9 cellular contexts compared by ENCODE assay signal in genomic region chr12:63420206-63420644, GRCh38.
DNase-seq lines count a peak whose midpoint lies in the region; ATAC-seq, FAIRE-seq and TF ChIP-seq lines count a peak whose summit lies in the region.
"Had no signal": no experiment of that assay in that cellular context is flagged by ENCODE, and none has a peak within 500 bp of the region (broad histone marks: within the 10 kb centered on the region; RNA-seq: fewer than 3 reads in every experiment).

No MANE protein-coding gene starts in this region.

- H4K5ac ChIP-seq in IMR-90 (ENCODE audit: low read depth, low read length): no peak overlapping the region

- POLR2A ChIA-PET in IMR-90 (lab: Charles Lee; ENCODE audit: unreplicated experiment) (no interaction called here), GM12878 (lab: Charles Lee) (no interaction called here)

- H3K4me3 ChIP-seq in right cardiac atrium (ENCODE audit: low read length): no peak overlapping the region
- no peak overlapping the region for H3K4me3 ChIP-seq in IMR-90 (ENCODE audit: insufficient read depth, low read depth, low read length)
- no peak overlapping the region for H3K4me3 ChIP-seq in NT2/D1 (ENCODE audit: insufficient read length, low read depth)
- H3K4me3 ChIP-seq in GM12878: no peak overlapping the region
- H3K4me3 ChIP-seq in lower lobe of right lung: no peak overlapping the region

- SMC1A ChIA-PET in GM12878 (lab: Charles Lee; ENCODE audit: uncharacterized antibody, unreplicated experiment): interaction anchor here (1.0 to 1.3 kb wide), 8 partner anchors 8 to 402 kb away, joined by 3 to 6 read pairs (median 3); no protein-coding TSS in a partner anchor

- TF ChIP-seq POLR2A in IMR-90 (IDR thresholded peaks at IDR 0.05; ENCODE audit: low read depth, low read length): no peak
- no peak for TF ChIP-seq POLR2A in GM12878 (IDR thresholded peaks at IDR 0.05; ENCODE audit: low read depth, low read length)

- WGBS in right cardiac atrium: 34% methylated on average over 6 of the region's 6 CpGs
- 71% methylated on average over 1 of the region's 6 CpGs; no CpG with 5 or more reads in 1 of the 2 experiments for WGBS in IMR-90 (ENCODE audit: extremely low coverage in 2 of 2, insufficient read length in 1 of 2), 2 experiments
- WGBS in GM12878 (ENCODE audit: insufficient coverage, insufficient replicate concordance, low lambda C conversion rate, missing lambda C conversion rate): 15% methylated on average over 6 of the region's 6 CpGs

- TF ChIP-seq EP300 in GM12878 (IDR thresholded peaks at IDR 0.05; ENCODE audit: borderline replicate concordance in 1 of 2, control insufficient read depth in 1 of 2, low read depth in 2 of 2, low read length in 2 of 2): no peak

- H4K91ac ChIP-seq in IMR-90 (ENCODE audit: insufficient read depth, low read depth, low read length): no peak overlapping the region

- RAD21 ChIA-PET in GM12878 (lab: Charles Lee; ENCODE audit: unreplicated experiment): no interaction called here

- peak; percentile 92 for FAIRE-seq in GM12878 (lab: Jason Lieb, UNC)
- FAIRE-seq: islet of Langerhans had no signal

- no peak overlapping the region for H2BK120ac ChIP-seq in IMR-90 (ENCODE audit: low read depth, low read length)

- no peak overlapping the region for H2AK9ac ChIP-seq in IMR-90 (replicated peaks; ENCODE audit: low read depth, low read length, poor library complexity)

- H3K23ac ChIP-seq in IMR-90 (ENCODE audit: low read depth, low read length): no peak overlapping the region

- H2AFZ ChIP-seq in IMR-90 (replicated peaks; ENCODE audit: low read length, poor library complexity): peak overlapping the region; percentile 37
- H2AFZ ChIP-seq in GM12878 (ENCODE audit: control insufficient read depth, low read depth, low read length): no peak overlapping the region

- no peak overlapping the region for H3K9ac ChIP-seq in IMR-90 (ENCODE audit: low read depth, low read length)
- no peak overlapping the region for H3K9ac ChIP-seq in NT2/D1 (ENCODE audit: insufficient read length, low read depth)
- H3K9ac ChIP-seq in GM12878 (ENCODE audit: control insufficient read depth, insufficient read depth, low read length): no peak overlapping the region

- no peak overlapping the region for H3K4me2 ChIP-seq in IMR-90 (ENCODE audit: low read depth, low read length)
- H3K4me2 ChIP-seq in GM12878 (ENCODE audit: control insufficient read depth, insufficient read depth): no peak overlapping the region

- H3K27ac ChIP-seq in right cardiac atrium (ENCODE audit: low read length) (no peak overlapping the region), IMR-90 (ENCODE audit: insufficient read depth, low read length) (no peak overlapping the region), GM12878 (ENCODE audit: control insufficient read depth, insufficient read depth) (no peak overlapping the region), lower lobe of right lung (no peak overlapping the region)

- H2BK20ac ChIP-seq in IMR-90 (ENCODE audit: low read depth, low read length): no peak overlapping the region

- intact Hi-C loops in Right ventricle myocardium superior (cut with DNase I): loop anchor here (10.0 kb wide), 1 partner anchor 385 kb away; no protein-coding TSS in a partner anchor
- intact Hi-C loops in right cardiac atrium (cut with DNase I): no loop called here
- intact Hi-C loops in IMR-90 (cut with micrococcal nuclease): loop anchor here (1.0 to 2.0 kb wide), 3 partner anchors 249 to 382 kb away; partner anchors contain the start of gene DPY19L2
- intact Hi-C loops in GM12878 (cut with micrococcal nuclease; ENCODE audit: unreplicated experiment): loop anchor here (2.0 kb wide), 2 partner anchors 317 to 383 kb away; no protein-coding TSS in a partner anchor
- intact Hi-C loops in lower lobe of right lung (cut with DNase I): no loop called here

- H4K20me1 ChIP-seq in IMR-90 (ENCODE audit: insufficient read depth, low read length) (no peaks in the 10 kb centered on the region), GM12878 (ENCODE audit: control insufficient read depth, insufficient read depth) (no peaks in the 10 kb centered on the region)

- H3K27me3 ChIP-seq in right cardiac atrium (ENCODE audit: control insufficient read depth, insufficient read depth): no peaks in the 10 kb centered on the region
- no peaks in the 10 kb centered on the region; the same call in 1 of the 2 replicates for H3K27me3 ChIP-seq in IMR-90 (ENCODE audit: control insufficient read depth, insufficient read depth, low read length)
- no peaks in the 10 kb centered on the region for H3K27me3 ChIP-seq in NT2/D1 (ENCODE audit: insufficient read depth, insufficient read length)
- no peaks in the 10 kb centered on the region for H3K27me3 ChIP-seq in GM12878 (replicated peaks in 1 of 2; ENCODE audit: control insufficient read depth in 2 of 2, insufficient read depth in 2 of 2, low read length in 1 of 2)
- H3K27me3 ChIP-seq in lower lobe of right lung (ENCODE audit: low read depth): no peaks in the 10 kb centered on the region

- H3K56ac ChIP-seq in IMR-90 (ENCODE audit: extremely low read depth, insufficient read depth, low read length): no peak overlapping the region

- H3K36me3 ChIP-seq in IMR-90 (ENCODE audit: control insufficient read depth, insufficient read depth, low read length): no peaks in the 10 kb centered on the region
- no peaks in the 10 kb centered on the region for H3K36me3 ChIP-seq in NT2/D1 (ENCODE audit: insufficient read depth, insufficient read length, low read length)
- no peaks in the 10 kb centered on the region for H3K36me3 ChIP-seq in GM12878 (ENCODE audit: control insufficient read depth in 2 of 2, insufficient read depth in 2 of 2, low read length in 1 of 2)
- no peaks in the 10 kb centered on the region for H3K36me3 ChIP-seq in lower lobe of right lung

- H4K8ac ChIP-seq in IMR-90 (ENCODE audit: low read depth in 2 of 2, low read length in 2 of 2): no peak overlapping the region

- CTCF ChIA-PET in IMR-90 (lab: Yijun Ruan, JAX) (interaction anchor here (0.8 to 1.6 kb wide), 5 partner anchors 10 to 381 kb away, joined by 3 to 7 read pairs (median 4); no protein-coding TSS in a partner anchor), GM12878 (lab: Yijun Ruan, JAX) (interaction anchor here (0.6 to 3.4 kb wide), 13 partner anchors 9 to 837 kb away, joined by 3 to 31 read pairs (median 3); no protein-coding TSS in a partner anchor)

- no peaks in the 10 kb centered on the region for H3K4me1 ChIP-seq in right cardiac atrium (ENCODE audit: control insufficient read depth, insufficient read depth, low read length)
- H3K4me1 ChIP-seq in IMR-90 (ENCODE audit: control insufficient read depth, insufficient read depth, low read length): no peaks in the 10 kb centered on the region
- no peaks in the 10 kb centered on the region for H3K4me1 ChIP-seq in NT2/D1 (ENCODE audit: insufficient read depth, insufficient read length)
- H3K4me1 ChIP-seq in GM12878 (ENCODE audit: control insufficient read depth, insufficient read depth, low read length): no peaks in the 10 kb centered on the region
- no peaks in the 10 kb centered on the region for H3K4me1 ChIP-seq in lower lobe of right lung

- BruUV-seq in IMR-90 (replicated peaks; lab: Mats Ljungman, UMichigan) (no TSS peak), GM12878 (replicated peaks; lab: Mats Ljungman, UMichigan) (no TSS peak)

- no peak overlapping the region for H3K18ac ChIP-seq in IMR-90 (ENCODE audit: low read depth, low read length)

- ATAC-seq in Right ventricle myocardium superior (ENCODE audit: poor library complexity) (peak; percentile 80), right cardiac atrium (no peak), GM21786 (IDR thresholded peaks at IDR 0.05; ENCODE audit: unreplicated experiment) (peak; percentile 92), IMR-90 (ENCODE audit: low read depth) (peak; percentile 94), GM12878 (peak; percentile 99), lower lobe of right lung (peak; percentile 59 to 75)

- DNase-seq in Right ventricle myocardium superior (no peak), right cardiac atrium (no peak), IMR-90 (peak; percentile 59), NT2/D1 (ENCODE audit: low read depth, low spot score) (peak; percentile 97), GM12878 (ENCODE audit: low read depth, low spot score) (peak; percentile 24), lower lobe of right lung (no peak), cerebellar nuclear complex (lab: John Stamatoyannopoulos, UW) (no peak)

- no peak overlapping the region for H2BK5ac ChIP-seq in IMR-90 (ENCODE audit: low read depth, low read length, poor library complexity, severe bottlenecking)

- TF ChIP-seq CTCF in IMR-90 (conservative IDR thresholded peaks at IDR 0.05; ENCODE audit: low read depth, low read length) (peak; percentile 59), GM12878 (IDR thresholded peaks at IDR 0.05 in 2 of 3, conservative IDR thresholded peaks at IDR 0.05 in 1 of 3; ENCODE audit: control insufficient read depth in 2 of 3, extremely low read depth in 1 of 3, insufficient read depth in 1 of 3, low read depth in 3 of 3, low read length in 3 of 3) (peak; percentile 57 to 75 (median 59); a peak in 5 of 6 replicates), lower lobe of right lung (IDR thresholded peaks at IDR 0.05) (peak; percentile 50)

- no peaks in the 10 kb centered on the region for H3K79me1 ChIP-seq in IMR-90 (ENCODE audit: low read depth in 1 of 2, low read length in 2 of 2)

- no peak overlapping the region for H2BK15ac ChIP-seq in IMR-90 (ENCODE audit: low read depth, low read length)

- H3K9me1 ChIP-seq in IMR-90 (ENCODE audit: insufficient read depth, low read length): no peaks in the 10 kb centered on the region

- in situ Hi-C loops in IMR-90 (cut with MboI; ENCODE audit: low sequenced_read_pairs): loop anchor here (25.0 kb wide), 1 partner anchor 917 kb away; no protein-coding TSS in a partner anchor
- in situ Hi-C loops in GM12878 (cut with MboI): loop anchor here (25.0 kb wide), 1 partner anchor 842 kb away; no protein-coding TSS in a partner anchor

- H3K79me2 ChIP-seq in GM12878 (ENCODE audit: control insufficient read depth, insufficient read depth, low read length): no peaks in the 10 kb centered on the region

- H3K9me3 ChIP-seq in right cardiac atrium (ENCODE audit: control insufficient read depth, low read length): no peaks in the 10 kb centered on the region
- no peaks in the 10 kb centered on the region for H3K9me3 ChIP-seq in IMR-90 (ENCODE audit: control insufficient read depth, insufficient read depth, low read length)
- H3K9me3 ChIP-seq in NT2/D1 (ENCODE audit: insufficient read depth, low read length): peaks cover 24% of the 10 kb centered on the region
- H3K9me3 ChIP-seq in GM12878 (replicated peaks; ENCODE audit: control insufficient read depth, insufficient read depth, low read length): no peaks in the 10 kb centered on the region
- peaks cover 3% of the 10 kb centered on the region for H3K9me3 ChIP-seq in lower lobe of right lung

- no peak overlapping the region for H2AK5ac ChIP-seq in IMR-90 (ENCODE audit: low read depth, low read length)

- no peak overlapping the region for H3K4ac ChIP-seq in IMR-90 (ENCODE audit: low read depth, low read length)

- peak; percentile 54 for TF ChIP-seq RAD21 in IMR-90 (IDR thresholded peaks at IDR 0.05; ENCODE audit: low read length)
- peak; percentile 66 for TF ChIP-seq RAD21 in GM12878 (IDR thresholded peaks at IDR 0.05; ENCODE audit: insufficient read depth, low read depth, low read length)

- H3K14ac ChIP-seq in IMR-90 (replicated peaks; ENCODE audit: low read depth, low read length): no peak overlapping the region

- dilution Hi-C loops in IMR-90 (cut with HindIII; ENCODE audit: low sequenced_read_pairs, unreplicated experiment): no loop called here

Comparison
In these comparisons a context has a peak if more than half of its experiments do, and no peak if none do; other contexts are left out.
1. ATAC-seq: peak in Right ventricle myocardium superior (single experiment), GM21786 (single experiment), IMR-90 (single experiment), GM12878 (single experiment) and lower lobe of right lung (2 of 2); none in right cardiac atrium (0 of 2).
2. intact Hi-C loops: an anchor here in Right ventricle myocardium superior (10.0 kb wide), IMR-90 (1.0 to 2.0 kb wide) and GM12878 (2.0 kb wide); none called in right cardiac atrium and lower lobe of right lung.
3. DNase-seq: peak in IMR-90 (single experiment), NT2/D1 (single experiment) and GM12878 (single experiment); none in Right ventricle myocardium superior (single experiment), right cardiac atrium (0 of 3), lower lobe of right lung (single experiment) and cerebellar nuclear complex (0 of 2).
4. Peak in every context shown above with its lines, with median percentiles within 50 percentile points of each other: CTCF ChIP-seq.